Comparison of ENCODE assay signal across 15 cellular contexts in genomic region chr3:103968751-103969150, GRCh38.
A peak's percentile ranks its signal among the peaks of the same experiment; 100 is the strongest.
DNase-seq lines count a peak whose midpoint lies in the region; ATAC-seq and TF ChIP-seq lines count a peak whose summit lies in the region.
"Had no signal": no experiment of that assay in that cellular context is flagged by ENCODE, and none has a peak within 500 bp of the region (broad histone marks: within the 10 kb centered on the region; RNA-seq: fewer than 3 reads in every experiment).

No MANE protein-coding gene starts in this region.

- peaks cover 6% of the 10 kb centered on the region for H3K9me3 Mint-ChIP-seq in Caco-2 (ENCODE audit: unreplicated experiment)
- H3K9me3 Mint-ChIP-seq: CD4-positive, alpha-beta T cell had no signal

- TF ChIP-seq CTCF in MM.1S (IDR thresholded peaks at IDR 0.05; ENCODE audit: low read length) = no peak
- TF ChIP-seq CTCF in Caco-2 (IDR thresholded peaks at IDR 0.05; ENCODE audit: insufficient read depth in 1 of 2, low read depth in 1 of 2, low read length in 1 of 2, severe bottlenecking in 1 of 2, unreplicated experiment in 1 of 2) = no peak

- CTCF ChIA-PET in Caco-2 (lab: Charles Lee) = no interaction called here

- H3K4me3 Mint-ChIP-seq in Caco-2 (ENCODE audit: unreplicated experiment) = no peak overlapping the region
- H3K4me3 Mint-ChIP-seq: CD4-positive, alpha-beta T cell had no signal

- ATAC-seq in GM18858 (IDR thresholded peaks at IDR 0.05; ENCODE audit: unreplicated experiment) = peak; percentile 89
- peak; percentile 79 for ATAC-seq in GM21381 (IDR thresholded peaks at IDR 0.05; ENCODE audit: unreplicated experiment)
- peak; percentile 68 for ATAC-seq in HG02981 (IDR thresholded peaks at IDR 0.05; ENCODE audit: unreplicated experiment)
- ATAC-seq in aorta (ENCODE audit: low FRiP score) = no peak
- ATAC-seq in Right ventricle myocardium inferior = no peak

- H3F3A ChIP-seq in MM.1S (ENCODE audit: insufficient read depth, low read length) = no peaks in the 10 kb centered on the region; the same call in 1 of the 2 replicates

- BruUV-seq in Caco-2 (replicated peaks; lab: Mats Ljungman, UMichigan) = no TSS peak

- POLR2A ChIA-PET in Caco-2 (lab: Charles Lee) = no interaction called here

- intact Hi-C loops in Caco-2 (cut with micrococcal nuclease; ENCODE audit: unreplicated experiment) = no loop called here
- intact Hi-C loops in aorta (cut with DNase I) = no loop called here
- intact Hi-C loops in Right ventricle myocardium inferior (cut with DNase I) = no loop called here

- H3K27ac Mint-ChIP-seq in Caco-2 (ENCODE audit: unreplicated experiment) = no peak overlapping the region
- H3K27ac Mint-ChIP-seq: CD4-positive, alpha-beta T cell had no signal

- 14 to 18% methylated on average over 1 of the region's 1 CpG for WGBS in aorta, 2 donors

- no peaks in the 10 kb centered on the region for H3K9me2 ChIP-seq in MM.1S (replicated peaks; ENCODE audit: insufficient read depth, low read length)

- H3K9ac ChIP-seq in MM.1S (ENCODE audit: low read length) = no peak overlapping the region

- peak overlapping the region; percentile 9; the same call in 1 of the 2 replicates for H3K4me3 ChIP-seq in MM.1S (ENCODE audit: low read length)
- H3K4me3 ChIP-seq in Caco-2 (ENCODE audit: low read depth, low read length) = no peak overlapping the region
- no peak overlapping the region for H3K4me3 ChIP-seq in aorta (ENCODE audit: low read length in 2 of 2)
- H3K4me3 ChIP-seq: Peyer's patch, thoracic aorta had no signal

- H3K4me1 ChIP-seq in MM.1S (ENCODE audit: low read length) = 0 out of 2 replicates have a peak, but pooled peaks cover 6% of the 10 kb centered on the region
- H3K4me1 ChIP-seq in Caco-2 = peaks cover 8% of the 10 kb centered on the region; the same call in 1 of the 2 replicates
- no peaks in the 10 kb centered on the region for H3K4me1 ChIP-seq in aorta (ENCODE audit: control insufficient read depth in 1 of 2, insufficient read depth in 2 of 2, low read length in 2 of 2)
- H3K4me1 ChIP-seq: Peyer's patch had no signal

- no peaks in the 10 kb centered on the region for H3K36me3 Mint-ChIP-seq in Caco-2 (ENCODE audit: insufficient read depth, unreplicated experiment)

- H4K20me1 ChIP-seq in MM.1S (ENCODE audit: insufficient read depth, low read length) = no peaks in the 10 kb centered on the region

- H3K4me2 ChIP-seq in MM.1S (ENCODE audit: low read depth, low read length) = peak overlapping the region; percentile 10; the same call in 1 of the 2 replicates

- H3K9me3 ChIP-seq in MM.1S (replicated peaks; ENCODE audit: insufficient read depth, low read length) (no peaks in the 10 kb centered on the region), Caco-2 (no peaks in the 10 kb centered on the region), aorta (ENCODE audit: control insufficient read depth, low read length) (no peaks in the 10 kb centered on the region)
- H3K9me3 ChIP-seq: Peyer's patch, thoracic aorta had no signal

- no peak overlapping the region for H2AFZ ChIP-seq in MM.1S (ENCODE audit: low read length)

- H3K79me2 ChIP-seq in MM.1S (ENCODE audit: low read length) = no peaks in the 10 kb centered on the region

- H3K27me3 ChIP-seq in MM.1S (replicated peaks; ENCODE audit: insufficient read depth, low read length) = no peaks in the 10 kb centered on the region
- H3K27me3 ChIP-seq in Caco-2 (replicated peaks; ENCODE audit: control insufficient read depth, insufficient read depth, low read length) = no peaks in the 10 kb centered on the region
- no peaks in the 10 kb centered on the region for H3K27me3 ChIP-seq in aorta (ENCODE audit: control insufficient read depth in 1 of 2, insufficient read depth in 2 of 2, low read length in 1 of 2)
- H3K27me3 ChIP-seq: Peyer's patch had no signal

- H3K4me1 Mint-ChIP-seq in Caco-2 (ENCODE audit: low read depth, unreplicated experiment) = peaks cover 5% of the 10 kb centered on the region

- H3K27ac ChIP-seq in MM.1S (ENCODE audit: low read length) (peak overlapping the region; percentile 7; the same call in 1 of the 2 replicates), aorta (ENCODE audit: low read depth in 1 of 2, low read length in 2 of 2) (no peak overlapping the region)
- H3K27ac ChIP-seq: Peyer's patch, thoracic aorta had no signal

- peak; percentile 78 for DNase-seq in MM.1S
- DNase-seq in Caco-2 = no peak
- no peak for DNase-seq in aorta
- DNase-seq in Right ventricle myocardium inferior (ENCODE audit: missing footprints) = no peak
- no peak for DNase-seq in activated CD4-positive, CD25-positive, alpha-beta regulatory T cell (lab: John Stamatoyannopoulos, UW)
- DNase-seq: activated CD4-positive, CD25-positive, alpha-beta regulatory T cell treated with anti-CD3 and anti-CD28 coated beads, Interleukin-2, amount 50 U/mL, for 72 hours; activated gamma-delta T cell treated with Interleukin-2 at 50 U/mL for 16 hours; CD4-positive, alpha-beta T cell; NCI-H1694; Peyer's patch; posterior cingulate gyrus had no signal

- H3K36me3 ChIP-seq in MM.1S (replicated peaks; ENCODE audit: insufficient read depth, low read length) (no peaks in the 10 kb centered on the region), Caco-2 (ENCODE audit: control insufficient read depth, insufficient read depth, low read length) (no peaks in the 10 kb centered on the region), aorta (ENCODE audit: control insufficient read depth in 1 of 2, insufficient read depth in 2 of 2, low read length in 1 of 2) (no peaks in the 10 kb centered on the region)
- H3K36me3 ChIP-seq: Peyer's patch, thoracic aorta had no signal

- H3K27me3 Mint-ChIP-seq in Caco-2 (ENCODE audit: insufficient read depth, unreplicated experiment) = no peaks in the 10 kb centered on the region
- H3K27me3 Mint-ChIP-seq: CD4-positive, alpha-beta T cell had no signal

Comparison
In these comparisons a context has a peak if more than half of its experiments do, and no peak if none do; other contexts are left out.
1. ATAC-seq: peak in GM18858 (single experiment), GM21381 (single experiment) and HG02981 (single experiment); none in aorta (single experiment) and Right ventricle myocardium inferior (single experiment).